In genomic region chr12:43407816-43408645, GRCh38 we compare ENCODE assay signal across 15 cellular contexts.
DNase-seq lines count a peak whose midpoint lies in the region; ATAC-seq and TF ChIP-seq lines count a peak whose summit lies in the region.
"Had no signal": no experiment of that assay in that cellular context is flagged by ENCODE, and none has a peak within 500 bp of the region (broad histone marks: within the 10 kb centered on the region; RNA-seq: fewer than 3 reads in every experiment).

No MANE protein-coding gene starts in this region.

- H3K9me3 Mint-ChIP-seq in nephron progenitor cell, result peaks cover 17% of the 10 kb centered on the region
- H3K9me3 Mint-ChIP-seq: activated naive CD4-positive, alpha-beta T cell treated with anti-CD3 and anti-CD28 coated beads for 36 hours; T-helper 1 cell treated with Interleukin-12 subunit alpha and Interleukin-12 subunit beta and Interleukin-4 antibody, amounts not matched to agents 30 μg/mL and 1 μg/mL, for 36 hours had no signal

- peak overlapping the region; percentile 91 for H3K27ac Mint-ChIP-seq in nephron progenitor cell
- H3K27ac Mint-ChIP-seq: activated naive CD4-positive, alpha-beta T cell treated with anti-CD3 and anti-CD28 coated beads for 36 hours; T-helper 1 cell treated with Interleukin-12 subunit alpha and Interleukin-12 subunit beta and Interleukin-4 antibody, amounts not matched to agents 30 μg/mL and 1 μg/mL, for 36 hours had no signal

- peak; percentile 15 for DNase-seq in MV-4-11 (lab: John Stamatoyannopoulos, UW)
- no peak for DNase-seq in nephron progenitor cell
- DNase-seq in anterior cingulate cortex (lab: John Stamatoyannopoulos, UW), result no peak
- DNase-seq in SW 1271 (lab: John Stamatoyannopoulos, UW), result no peak
- no peak for DNase-seq in NCI-H510A treated with DMSO at 0.1 percent for 48 hours (lab: John Stamatoyannopoulos, UW)
- DNase-seq in GM19238 (ENCODE audit: insufficient read length, low spot score), result no peak
- DNase-seq: activated naive CD4-positive, alpha-beta T cell treated with anti-CD3 and anti-CD28 coated beads for 36 hours; DND-41; esophagus squamous epithelium; midbrain; NCI-H2081; stimulated activated CD4-positive, alpha-beta T cell treated with anti-CD3 and anti-CD28 coated beads, Interleukin-4, amount 100 ng/mL, for 24 hours had no signal

- peak; percentile 62 for ATAC-seq in GM18520 (IDR thresholded peaks at IDR 0.05; ENCODE audit: unreplicated experiment)
- ATAC-seq in HG02571 (IDR thresholded peaks at IDR 0.05; ENCODE audit: unreplicated experiment), result peak; percentile 59

- peak overlapping the region; percentile 19 for H3K4me3 Mint-ChIP-seq in nephron progenitor cell
- H3K4me3 Mint-ChIP-seq: activated naive CD4-positive, alpha-beta T cell treated with anti-CD3 and anti-CD28 coated beads for 36 hours; T-helper 1 cell treated with Interleukin-12 subunit alpha and Interleukin-12 subunit beta and Interleukin-4 antibody, amounts not matched to agents 30 μg/mL and 1 μg/mL, for 36 hours had no signal

- peaks cover 12% of the 10 kb centered on the region for H3K36me3 Mint-ChIP-seq in nephron progenitor cell (ENCODE audit: low read depth)

- no peaks in the 10 kb centered on the region for H3K27me3 Mint-ChIP-seq in nephron progenitor cell (ENCODE audit: low read depth, poor library complexity)

- H3K4me1 Mint-ChIP-seq in nephron progenitor cell, result peaks cover 55% of the 10 kb centered on the region

- no peak for TF ChIP-seq CTCF in nephron progenitor cell (IDR thresholded peaks at IDR 0.05)
